Comparison of ENCODE assay signal across 17 cellular contexts in the genomic region with DNA sequence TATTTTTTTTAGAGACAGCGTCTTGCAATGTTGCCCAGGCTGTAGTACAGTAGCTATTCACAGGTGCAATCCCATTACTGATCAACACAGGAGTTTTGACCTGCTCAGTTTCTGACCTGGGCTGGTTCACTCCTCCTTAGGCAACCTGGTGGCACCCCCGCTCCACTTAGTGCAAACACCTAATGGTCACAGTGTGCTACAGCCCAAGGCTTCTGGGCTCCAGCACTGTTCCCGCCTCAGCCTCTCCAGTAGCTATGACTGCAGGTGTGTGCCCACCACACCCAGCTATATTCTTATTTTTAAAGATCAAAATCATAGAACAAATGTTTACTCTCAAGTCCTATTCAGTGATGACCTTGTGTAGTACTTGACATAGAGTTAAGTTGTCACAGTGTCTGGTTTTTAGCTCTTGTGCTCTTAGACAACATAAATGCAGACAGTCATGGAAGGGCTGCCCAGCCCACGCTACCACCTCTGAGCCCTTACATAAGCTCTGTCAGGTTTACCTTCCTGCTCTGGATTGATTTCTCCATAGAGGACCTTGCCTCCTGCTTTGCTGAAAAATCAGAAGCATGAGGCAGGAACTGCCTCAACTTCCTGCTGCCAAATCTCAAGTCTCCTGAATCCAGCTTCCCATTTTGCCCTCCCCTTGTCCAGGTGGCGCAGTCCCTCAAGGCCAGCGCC.
"Had no signal": no experiment of that assay in that cellular context is flagged by ENCODE, and none has a peak within 500 bp of the region (broad histone marks: within the 10 kb centered on the region; RNA-seq: fewer than 3 reads in every experiment).

No MANE protein-coding gene starts in this region.

- H3K4me1 ChIP-seq: right atrium auricular region had no signal

- H3K4me3 Mint-ChIP-seq: central memory CD8-positive, alpha-beta T cell; natural killer cell; stimulated activated naive CD8-positive, alpha-beta T cell treated with anti-CD3 and anti-CD28 coated beads, Interleukin-15, Interleukin-2, amounts not matched to agents 100 ng/mL and 50 ng/mL, for 24 hours had no signal

- H3K36me3 ChIP-seq: esophagus muscularis mucosa, gastrocnemius medialis, heart right ventricle, left ventricle myocardium inferior, right atrium auricular region, tibial artery had no signal

- H3K9me3 ChIP-seq: esophagus muscularis mucosa, gastrocnemius medialis, heart right ventricle, left ventricle myocardium inferior, right atrium auricular region, tibial artery had no signal

- DNase-seq: cortex of kidney; dorsolateral prefrontal cortex; effector CD8-positive, alpha-beta T cell; gastrocnemius medialis; heart right ventricle; islet precursor cell; left ventricle myocardium inferior; mammary epithelial cell; natural killer cell; small intestine; stimulated activated CD4-positive, alpha-beta T cell treated with anti-CD3 and anti-CD28 coated beads, Interleukin-2, amount 100 ng/mL, for 48 hours; tibial artery had no signal

- H3K36me3 Mint-ChIP-seq: natural killer cell had no signal

- H3K9me3 Mint-ChIP-seq: central memory CD8-positive, alpha-beta T cell; natural killer cell; stimulated activated naive CD8-positive, alpha-beta T cell treated with anti-CD3 and anti-CD28 coated beads, Interleukin-15, Interleukin-2, amounts not matched to agents 100 ng/mL and 50 ng/mL, for 24 hours had no signal

- H3K4me3 ChIP-seq: dorsolateral prefrontal cortex, esophagus muscularis mucosa, gastrocnemius medialis, heart right ventricle, left ventricle myocardium inferior, right atrium auricular region, tibial artery had no signal

- H3K4me1 Mint-ChIP-seq: central memory CD8-positive, alpha-beta T cell had no signal

- H3K27ac Mint-ChIP-seq: natural killer cell; stimulated activated naive CD8-positive, alpha-beta T cell treated with anti-CD3 and anti-CD28 coated beads, Interleukin-15, Interleukin-2, amounts not matched to agents 100 ng/mL and 50 ng/mL, for 24 hours had no signal

- ATAC-seq: gastrocnemius medialis, heart right ventricle, natural killer cell had no signal

- H3K27ac ChIP-seq: dorsolateral prefrontal cortex, epithelial cell of prostate, esophagus muscularis mucosa, gastrocnemius medialis, heart right ventricle, left ventricle myocardium inferior, right atrium auricular region, tibial artery had no signal

- H3K27me3 ChIP-seq: dorsolateral prefrontal cortex, esophagus muscularis mucosa, gastrocnemius medialis, heart right ventricle, right atrium auricular region, tibial artery had no signal
